8 cellular contexts compared by ENCODE assay signal in the genomic region with DNA sequence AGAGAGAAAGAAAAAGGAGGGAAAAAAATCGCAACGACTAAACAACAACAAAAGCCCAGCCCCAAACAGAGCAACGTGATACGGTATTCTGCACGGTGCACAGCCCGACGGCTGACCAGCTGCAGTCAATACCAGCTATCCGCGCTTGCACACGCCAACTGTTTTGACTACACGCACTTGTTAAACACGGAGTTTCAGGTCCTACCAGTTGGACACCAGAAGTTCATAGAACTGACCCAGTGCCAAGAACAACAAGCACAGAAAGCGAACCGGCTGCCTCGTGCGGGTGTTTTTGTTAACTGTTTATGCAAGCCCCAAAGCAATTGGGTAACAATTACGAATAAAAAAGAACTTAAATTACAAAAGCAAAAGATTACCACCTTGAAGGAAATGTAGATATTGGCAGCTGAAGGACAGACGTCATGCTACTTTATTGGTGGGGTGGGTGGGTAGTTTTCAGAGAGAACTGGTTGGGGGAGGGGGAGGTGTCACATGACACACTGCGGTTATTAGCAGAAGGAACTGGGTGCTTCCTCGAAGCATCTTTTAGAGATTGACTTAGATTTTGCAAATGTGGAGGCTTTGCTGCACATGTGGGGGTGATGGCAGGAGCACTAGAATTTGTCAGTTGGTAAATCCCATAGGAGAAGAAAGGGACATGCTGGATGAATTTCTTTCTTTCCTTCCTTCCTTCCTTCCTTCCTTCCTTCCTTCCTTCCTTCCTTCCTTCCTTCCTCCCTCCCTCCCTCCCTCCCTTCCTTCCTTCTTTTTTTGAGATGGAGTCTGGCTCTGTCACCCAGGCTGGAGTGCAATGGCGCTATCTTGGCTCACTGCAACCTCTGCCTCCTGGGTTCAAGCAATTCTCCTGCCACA.
DNase-seq lines count a peak whose midpoint lies in the region; ATAC-seq and TF ChIP-seq lines count a peak whose summit lies in the region.

No MANE protein-coding gene starts in this region.

- peaks cover 17 to 85% (median 51%) of the 10 kb centered on the region in 4 donors for H3K4me1 Mint-ChIP-seq in CD4-positive, CD25-positive, alpha-beta regulatory T cell
- H3K4me1 Mint-ChIP-seq in activated CD8-positive, alpha-beta memory T cell treated with anti-CD3 and anti-CD28 coated beads, Interleukin-2, amount 10 ng/mL, durations not matched to agents 7 days and 5 days = peaks cover 34% of the 10 kb centered on the region
- H3K4me1 Mint-ChIP-seq in naive B cell = peaks cover 30 to 54% (median 53%) of the 10 kb centered on the region in 3 donors

- no peaks in the 10 kb centered on the region for H3K9me3 ChIP-seq in CD4-positive, CD25-positive, alpha-beta regulatory T cell (ENCODE audit: control insufficient read depth in 2 of 2, low read length in 2 of 2)
- H3K9me3 ChIP-seq in tibial artery = no peaks in the 10 kb centered on the region

- DNase-seq in CD4-positive, CD25-positive, alpha-beta regulatory T cell = peak; percentile 75 to 96 (median 92)
- DNase-seq in NCI-H2196 treated with DMSO at 0.1 percent for 48 hours (lab: John Stamatoyannopoulos, UW; ENCODE audit: unreplicated experiment) = peak; percentile 39
- DNase-seq in activated CD8-positive, alpha-beta memory T cell treated with anti-CD3 and anti-CD28 coated beads, Interleukin-2, amount 10 ng/mL, durations not matched to agents 7 days and 5 days = peak; percentile 79
- peak; percentile 66 for DNase-seq in epithelial cell of prostate (ENCODE audit: low read depth, low spot score)
- peak; percentile 87 for DNase-seq in naive B cell
- DNase-seq in tibial artery = peak; percentile 70 to 80
- DNase-seq in NCI-H1436 treated with DMSO at 0.1 percent for 48 hours (lab: John Stamatoyannopoulos, UW) = no peak

- H3K27me3 Mint-ChIP-seq in CD4-positive, CD25-positive, alpha-beta regulatory T cell = peaks cover 5% of the 10 kb centered on the region
- peaks cover 8% of the 10 kb centered on the region for H3K27me3 Mint-ChIP-seq in activated CD8-positive, alpha-beta memory T cell treated with anti-CD3 and anti-CD28 coated beads, Interleukin-2, amount 10 ng/mL, durations not matched to agents 7 days and 5 days
- H3K27me3 Mint-ChIP-seq in naive B cell = peaks cover 0 to 4% (median 0%) of the 10 kb centered on the region in 3 donors

- peaks cover 23% of the 10 kb centered on the region for H3K36me3 Mint-ChIP-seq in CD4-positive, CD25-positive, alpha-beta regulatory T cell
- H3K36me3 Mint-ChIP-seq in activated CD8-positive, alpha-beta memory T cell treated with anti-CD3 and anti-CD28 coated beads, Interleukin-2, amount 10 ng/mL, durations not matched to agents 7 days and 5 days = no peaks in the 10 kb centered on the region
- peaks cover 4 to 7% of the 10 kb centered on the region in 2 donors for H3K36me3 Mint-ChIP-seq in naive B cell

- H3K27ac ChIP-seq in CD4-positive, CD25-positive, alpha-beta regulatory T cell (ENCODE audit: insufficient read depth, low read length, poor library complexity, severe bottlenecking) = peak overlapping the region; percentile 98
- H3K27ac ChIP-seq in epithelial cell of prostate (no peak overlapping the region), tibial artery (peak overlapping the region; percentile 48 to 58)

- H3K4me1 ChIP-seq in CD4-positive, CD25-positive, alpha-beta regulatory T cell (ENCODE audit: control insufficient read depth, insufficient read depth, low read length, poor library complexity, severe bottlenecking) = peaks cover 52% of the 10 kb centered on the region
- H3K4me1 ChIP-seq in tibial artery = peaks cover 0 to 14% (median 7%) of the 10 kb centered on the region in 4 donors

- H3K9me3 Mint-ChIP-seq in CD4-positive, CD25-positive, alpha-beta regulatory T cell = peaks cover 0 to 2% (median 0%) of the 10 kb centered on the region in 7 donors
- peaks cover 4% of the 10 kb centered on the region for H3K9me3 Mint-ChIP-seq in activated CD8-positive, alpha-beta memory T cell treated with anti-CD3 and anti-CD28 coated beads, Interleukin-2, amount 10 ng/mL, durations not matched to agents 7 days and 5 days (ENCODE audit: low read depth)
- peaks cover 0 to 7% (median 5%) of the 10 kb centered on the region in 7 donors for H3K9me3 Mint-ChIP-seq in naive B cell

- peak overlapping the region; percentile 92 to 97 (median 95) for H3K4me3 Mint-ChIP-seq in CD4-positive, CD25-positive, alpha-beta regulatory T cell
- H3K4me3 Mint-ChIP-seq in activated CD8-positive, alpha-beta memory T cell treated with anti-CD3 and anti-CD28 coated beads, Interleukin-2, amount 10 ng/mL, durations not matched to agents 7 days and 5 days = peak overlapping the region; percentile 84
- peak overlapping the region; percentile 91 to 100 (median 96) for H3K4me3 Mint-ChIP-seq in naive B cell

- ATAC-seq in CD4-positive, CD25-positive, alpha-beta regulatory T cell (ENCODE audit: low read depth in 2 of 2) = peak; percentile 86 to 89
- ATAC-seq in GM21515 (IDR thresholded peaks at IDR 0.05; ENCODE audit: unreplicated experiment) (peak; percentile 53), naive B cell (ENCODE audit: low read depth in 2 of 2) (peak; percentile 83 to 87)
- ATAC-seq in activated CD8-positive, alpha-beta memory T cell treated with anti-CD3 and anti-CD28 coated beads, Interleukin-2, amount 10 ng/mL, durations not matched to agents 7 days and 5 days = peak; percentile 70

- intact Hi-C loops in tibial artery (cut with DNase I; ENCODE audit: low total_unique reads) = no loop called here

- TF ChIP-seq CTCF in tibial artery (IDR thresholded peaks at IDR 0.05) = no peak

- peaks cover 9% of the 10 kb centered on the region for H3K36me3 ChIP-seq in CD4-positive, CD25-positive, alpha-beta regulatory T cell (ENCODE audit: control insufficient read depth, insufficient read depth, low read length)
- H3K36me3 ChIP-seq in tibial artery = no peaks in the 10 kb centered on the region

- H3K27me3 ChIP-seq in CD4-positive, CD25-positive, alpha-beta regulatory T cell (ENCODE audit: control insufficient read depth, insufficient read depth, low read length) = no peaks in the 10 kb centered on the region
- H3K27me3 ChIP-seq in tibial artery = no peaks in the 10 kb centered on the region

- peak overlapping the region; percentile 97 to 100 (median 98) for H3K27ac Mint-ChIP-seq in CD4-positive, CD25-positive, alpha-beta regulatory T cell
- peak overlapping the region; percentile 90 for H3K27ac Mint-ChIP-seq in activated CD8-positive, alpha-beta memory T cell treated with anti-CD3 and anti-CD28 coated beads, Interleukin-2, amount 10 ng/mL, durations not matched to agents 7 days and 5 days
- H3K27ac Mint-ChIP-seq in naive B cell = peak overlapping the region; percentile 98 to 99 (median 99)

- CTCF ChIA-PET in activated CD8-positive, alpha-beta memory T cell treated with anti-CD3 and anti-CD28 coated beads, Interleukin-2, amount 10 ng/mL, durations not matched to agents 7 days and 5 days (lab: Charles Lee) = interaction anchor here (0.7 to 2.1 kb wide), 8 partner anchors 14 to 350 kb away, joined by 3 to 6 read pairs (median 4); no protein-coding TSS in a partner anchor

- H3K4me3 ChIP-seq in CD4-positive, CD25-positive, alpha-beta regulatory T cell (ENCODE audit: low read depth, low read length) = peak overlapping the region; percentile 95
- peak overlapping the region; percentile 53 to 54 for H3K4me3 ChIP-seq in tibial artery
